Comparison of ENCODE assay signal across 8 cellular contexts in genomic region chr2:204108301-204108700, GRCh38.
A peak's percentile ranks its signal among the peaks of the same experiment; 100 is the strongest.
DNase-seq lines count a peak whose midpoint lies in the region; ATAC-seq, FAIRE-seq and TF ChIP-seq lines count a peak whose summit lies in the region.

No MANE protein-coding gene starts in this region.

- no TSS peak for BruUV-seq in endothelial cell of umbilical vein (replicated peaks; lab: Mats Ljungman, UMichigan)

- no peaks in the 10 kb centered on the region for H3K79me2 ChIP-seq in endothelial cell of umbilical vein (ENCODE audit: control insufficient read depth, insufficient read depth, low read length)

- peak overlapping the region; percentile 74 for H3K27ac ChIP-seq in endothelial cell of umbilical vein (ENCODE audit: insufficient read depth, low read depth, low read length)

- FAIRE-seq in endothelial cell of umbilical vein (lab: Jason Lieb, UNC): peak; percentile 77

- H3K27me3 ChIP-seq in MG63 (peaks cover 4% of the 10 kb centered on the region; the same call in 1 of the 2 replicates), endothelial cell of umbilical vein (ENCODE audit: control insufficient read depth in 2 of 2, insufficient read depth in 2 of 2, low read length in 2 of 2) (no peaks in the 10 kb centered on the region), neuron (ENCODE audit: insufficient read depth, low read length) (no peaks in the 10 kb centered on the region)

- H3K9me3 ChIP-seq in MG63 (no peaks in the 10 kb centered on the region), endothelial cell of umbilical vein (replicated peaks; ENCODE audit: control insufficient read depth, insufficient read depth, low read length) (no peaks in the 10 kb centered on the region), neuron (ENCODE audit: low read length) (no peaks in the 10 kb centered on the region)

- TF ChIP-seq CTCF in GM13976 (IDR thresholded peaks at IDR 0.05; ENCODE audit: borderline replicate concordance, control extremely low read depth, extremely low read depth, insufficient read depth, missing control alignments) (peak; percentile 16), endothelial cell of umbilical vein (IDR thresholded peaks at IDR 0.05; ENCODE audit: extremely low read depth in 1 of 2, insufficient read depth in 1 of 2, low read depth in 1 of 2, low read length in 2 of 2) (peak; percentile 25 to 59)

- peak overlapping the region; percentile 53 for H3K9ac ChIP-seq in endothelial cell of umbilical vein (replicated peaks; ENCODE audit: extremely low read depth, insufficient read depth, low read length)

- no peaks in the 10 kb centered on the region for H3K9me1 ChIP-seq in endothelial cell of umbilical vein (replicated peaks; ENCODE audit: control insufficient read depth, extremely low read depth, insufficient read depth, low read length)

- no peak for TF ChIP-seq POLR2A in endothelial cell of umbilical vein (IDR thresholded peaks at IDR 0.05; ENCODE audit: low read depth, low read length)

- H3K4me3 ChIP-seq in MG63: no peak overlapping the region
- no peak overlapping the region for H3K4me3 ChIP-seq in endothelial cell of umbilical vein (replicated peaks in 1 of 3; ENCODE audit: insufficient read depth in 1 of 3, low read depth in 1 of 3, low read length in 3 of 3)
- no peak overlapping the region for H3K4me3 ChIP-seq in neuron (ENCODE audit: low read length)

- POLR2A ChIA-PET in endothelial cell of umbilical vein (lab: Charles Lee): no interaction called here

- peak; percentile 44 for DNase-seq in A172 (ENCODE audit: low spot score)
- DNase-seq in GM13976 (ENCODE audit: low spot score): peak; percentile 46
- DNase-seq in MG63: peak; percentile 4
- peak; percentile 61 for DNase-seq in activated CD4-positive, alpha-beta T cell treated with anti-CD3 and anti-CD28 coated beads for 48 hours
- peak; percentile 73 for DNase-seq in endothelial cell of umbilical vein (ENCODE audit: low read depth, low spot score)
- DNase-seq in NCI-H187 treated with DMSO at 0.1 percent for 48 hours (lab: John Stamatoyannopoulos, UW): no peak

- no peaks in the 10 kb centered on the region for H3K36me3 ChIP-seq in MG63
- no peaks in the 10 kb centered on the region for H3K36me3 ChIP-seq in endothelial cell of umbilical vein (ENCODE audit: control insufficient read depth in 2 of 2, extremely low read depth in 1 of 2, insufficient read depth in 2 of 2, low read length in 2 of 2)
- no peaks in the 10 kb centered on the region for H3K36me3 ChIP-seq in neuron (ENCODE audit: insufficient read depth, low read length)

- dilution Hi-C loops in endothelial cell of umbilical vein (cut with MboI; ENCODE audit: extremely low pct_ligation_motif_present, low sequenced_read_pairs): no loop called here

- no peaks in the 10 kb centered on the region for H4K20me1 ChIP-seq in endothelial cell of umbilical vein (replicated peaks; ENCODE audit: control insufficient read depth, extremely low read depth, insufficient read depth, low read length)

- intact Hi-C loops in endothelial cell of umbilical vein (cut with micrococcal nuclease): loop anchor here (1.0 to 5.0 kb wide), 11 partner anchors 37 to 1839 kb away; no protein-coding TSS in a partner anchor

- H2AFZ ChIP-seq in endothelial cell of umbilical vein (ENCODE audit: low read depth, low read length) (peak overlapping the region; percentile 81), neuron (ENCODE audit: low read depth, low read length) (peak overlapping the region; percentile 78)

- H3K4me1 ChIP-seq in endothelial cell of umbilical vein (ENCODE audit: control insufficient read depth, extremely low read depth, insufficient read depth, low read length) (peaks cover 47% of the 10 kb centered on the region), neuron (ENCODE audit: insufficient read depth, low read length) (peaks cover 21% of the 10 kb centered on the region)

- CTCF ChIA-PET in endothelial cell of umbilical vein (lab: Charles Lee): interaction anchor here (0.7 to 3.5 kb wide), 12 partner anchors 33 to 1818 kb away, joined by 3 to 36 read pairs (median 6); no protein-coding TSS in a partner anchor

- in situ Hi-C loops in GM13976 (cut with MboI; ENCODE audit: low sequenced_read_pairs, unreplicated experiment): no loop called here

- H3K4me2 ChIP-seq in endothelial cell of umbilical vein (ENCODE audit: insufficient read depth, low read length): no peak overlapping the region

- ATAC-seq in GM21526 (IDR thresholded peaks at IDR 0.05; ENCODE audit: low FRiP score, unreplicated experiment): no peak

TF ChIP-seq in endothelial cell of umbilical vein, 7 proteins besides CTCF, POLR2A, EP300 and RAD21:
- TF ChIP-seq GATA2 (IDR thresholded peaks at IDR 0.05; ENCODE audit: insufficient read depth, insufficient read length, low read depth, low read length) (no peak), MYC (IDR thresholded peaks at IDR 0.05; ENCODE audit: low read depth, low read length) (no peak)
